In the genomic region with DNA sequence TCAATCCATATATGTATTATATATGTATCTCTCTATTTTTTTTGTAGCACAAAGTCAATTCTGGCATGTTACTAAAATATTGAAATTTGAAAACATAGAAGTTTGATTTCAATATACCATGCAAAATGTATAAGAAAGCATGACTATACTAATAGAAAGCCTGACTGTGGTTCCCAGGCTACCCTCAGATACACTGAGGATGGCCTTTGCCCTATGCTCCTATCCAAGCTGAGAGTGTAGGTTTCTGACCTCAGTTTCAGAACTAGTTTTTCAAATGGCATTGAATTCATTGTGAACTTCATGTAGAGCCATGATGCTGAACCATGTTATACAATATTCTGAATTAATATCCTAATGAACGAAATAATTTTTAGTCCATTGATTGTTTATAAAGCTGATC, we compare ENCODE assay signal across 31 cellular contexts.
"Had no signal": no experiment of that assay in that cellular context is flagged by ENCODE, and none has a peak within 500 bp of the region (broad histone marks: within the 10 kb centered on the region; RNA-seq: fewer than 3 reads in every experiment).

No MANE protein-coding gene starts in this region.

- H3K4me3 ChIP-seq: adrenal gland, ascending aorta, body of pancreas, breast epithelium, cardiac muscle cell had no signal

- DNase-seq: activated effector memory CD4-positive, alpha-beta T cell treated with anti-CD3 and anti-CD28 coated beads, Interleukin-2, amount 50 U/mL, for 16 hours; activated effector memory CD4-positive, alpha-beta T cell treated with Interleukin-2 at 50 U/mL for 16 hours; activated gamma-delta T cell; activated gamma-delta T cell treated with Interleukin-2 at 50 U/mL for 16 hours; activated naive CD4-positive, alpha-beta T cell; activated naive CD4-positive, alpha-beta T cell treated with anti-CD3 and anti-CD28 coated beads for 36 hours; activated naive CD4-positive, alpha-beta T cell treated with anti-CD3 and anti-CD28 coated beads, Interleukin-2, amount 10 ng/mL, durations not matched to agents 7 days and 5 days; activated naive CD4-positive, alpha-beta T cell treated with anti-CD3 and anti-CD28 coated beads, Interleukin-2, amount 50 U/mL, for 16 hours; activated naive CD4-positive, alpha-beta T cell treated with Interleukin-2 at 50 U/mL for 16 hours; activated naive CD8-positive, alpha-beta T cell treated with anti-CD3 and anti-CD28 coated beads for 36 hours; activated naive CD8-positive, alpha-beta T cell treated with anti-CD3 and anti-CD28 coated beads, Interleukin-2, amount 10 ng/mL, durations not matched to agents 7 days and 5 days; activated naive CD8-positive, alpha-beta T cell treated with anti-CD3 and anti-CD28 coated beads, Interleukin-2, amount 50 U/mL, for 24 hours; activated T-cell treated with anti-CD3 and anti-CD28 coated beads, Interleukin-2, amount 50 U/mL, for 24 hours; activated T-cell treated with anti-CD3 and anti-CD28 coated beads, Interleukin-2, amount 50 U/mL, for 4 hours; activated T-cell treated with anti-CD3 and anti-CD28 coated beads, Interleukin-2, amount 50 U/mL, for 48 hours; activated T-cell treated with anti-CD3 and anti-CD28 coated beads, Interleukin-2, amount 50 U/mL, for 72 hours; adrenal gland; amniotic stem cell; amygdala; anterior cingulate cortex; aorta; body of pancreas; brain microvascular endothelial cell; caudate nucleus; central memory CD4-positive, alpha-beta T cell; cerebellar nuclear complex had no signal

- H3K27ac ChIP-seq: adrenal gland, ascending aorta, body of pancreas, brain microvascular endothelial cell, breast epithelium, cardiac muscle cell had no signal

- H3K4me1 ChIP-seq: adrenal gland, ascending aorta, body of pancreas, breast epithelium had no signal

- ATAC-seq: activated naive CD4-positive, alpha-beta T cell treated with anti-CD3 and anti-CD28 coated beads, Interleukin-2, amount 50 U/mL, for 72 hours; activated naive CD8-positive, alpha-beta T cell treated with anti-CD3 and anti-CD28 coated beads, Interleukin-2, amount 50 U/mL, for 24 hours; activated T-cell treated with anti-CD3 and anti-CD28 coated beads, Interleukin-2, amount 50 U/mL, for 4 hours; activated T-cell treated with anti-CD3 and anti-CD28 coated beads, Interleukin-2, amount 50 U/mL, for 72 hours; activated T-helper 17 cell treated with anti-CD3 and anti-CD28 coated beads, Interleukin-2, amount 50 U/mL, for 72 hours; body of pancreas had no signal

- H3K9me3 ChIP-seq: adrenal gland, ascending aorta, body of pancreas, breast epithelium had no signal

- H3K27me3 ChIP-seq: adrenal gland, ascending aorta, body of pancreas, brain microvascular endothelial cell, breast epithelium, cardiac muscle cell had no signal

- H3K36me3 ChIP-seq: adrenal gland, ascending aorta, brain microvascular endothelial cell, breast epithelium, cardiac muscle cell had no signal
